ENCODE assay signal across 8 cellular contexts in the genomic region with DNA sequence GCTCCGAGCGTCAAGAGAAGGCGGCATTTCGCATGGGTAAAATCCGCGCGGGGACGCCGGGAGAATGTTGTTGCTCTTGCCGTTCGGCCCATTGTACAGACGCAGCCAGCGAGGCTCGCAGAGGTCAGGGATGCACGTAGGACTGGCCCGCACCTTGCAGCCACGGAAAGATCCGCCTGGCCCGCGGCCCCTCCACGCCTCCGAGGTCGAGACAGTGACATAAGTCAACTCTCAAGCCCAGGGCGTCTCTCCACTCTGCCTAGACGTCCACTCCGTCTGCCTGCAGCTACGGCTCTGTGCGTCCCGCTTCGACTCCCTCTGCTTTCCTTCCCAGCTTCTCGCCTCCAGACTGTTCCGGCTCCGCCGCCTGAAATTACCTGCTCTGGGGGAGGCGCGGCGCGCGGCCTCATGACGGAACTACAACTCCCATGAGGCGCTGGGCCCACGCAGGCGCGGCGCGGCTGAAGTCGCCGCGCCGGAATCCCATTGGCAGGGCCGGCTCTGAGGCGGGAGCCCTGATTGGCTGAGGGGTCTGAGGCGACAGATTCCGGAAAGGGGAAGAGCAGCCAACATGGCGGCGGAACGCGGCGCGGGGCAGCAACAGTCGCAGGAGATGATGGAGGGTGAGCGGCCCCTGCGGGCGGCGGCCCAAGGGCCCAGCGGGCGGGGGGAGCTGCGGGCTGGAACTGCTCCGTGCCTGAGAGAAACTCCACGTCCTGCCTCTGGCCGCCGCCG. TPM values are rescaled to one million over a fixed set of nuclear protein-coding genes. Genes with fewer than 3 reads are reported as not detected.
DNase-seq lines count a peak whose midpoint lies in the region; ATAC-seq and TF ChIP-seq lines count a peak whose summit lies in the region.

A gene with protein sequence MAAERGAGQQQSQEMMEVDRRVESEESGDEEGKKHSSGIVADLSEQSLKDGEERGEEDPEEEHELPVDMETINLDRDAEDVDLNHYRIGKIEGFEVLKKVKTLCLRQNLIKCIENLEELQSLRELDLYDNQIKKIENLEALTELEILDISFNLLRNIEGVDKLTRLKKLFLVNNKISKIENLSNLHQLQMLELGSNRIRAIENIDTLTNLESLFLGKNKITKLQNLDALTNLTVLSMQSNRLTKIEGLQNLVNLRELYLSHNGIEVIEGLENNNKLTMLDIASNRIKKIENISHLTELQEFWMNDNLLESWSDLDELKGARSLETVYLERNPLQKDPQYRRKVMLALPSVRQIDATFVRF (plus strand): TSS at position 543 of the 735 bp plus-strand sequence. CDS start 29 bp downstream, at position 572.

- H3K9me3 ChIP-seq in spleen, result no peaks in the 10 kb centered on the region

- WGBS in spleen, 5 donors, result 0 to 2% (median 1%) methylated on average over 35 to 73 of the region's 73 CpGs

- no peak for TF ChIP-seq CTCF in AG09309 (IDR thresholded peaks at IDR 0.05; ENCODE audit: control insufficient read depth, insufficient read depth, low read depth, low read length, missing control alignments)
- no peak for TF ChIP-seq CTCF in WTC11 (IDR thresholded peaks at IDR 0.05)
- TF ChIP-seq CTCF in cardiac fibroblast (IDR thresholded peaks at IDR 0.05; ENCODE audit: low read depth, low read length), result no peak
- peak in 10 of 11 experiments; percentile 15 to 73 (median 43) for TF ChIP-seq CTCF in spleen (IDR thresholded peaks at IDR 0.05 in 8 of 11, conservative IDR thresholded peaks at IDR 0.05 in 3 of 11)

- H3K4me3 ChIP-seq in AG09309 (ENCODE audit: control insufficient read depth, low read depth, low read length) (peak within 1 kb of the TSS; percentile 84), cardiac fibroblast (replicated peaks in 1 of 2; ENCODE audit: low read depth in 2 of 2, low read length in 2 of 2) (peak within 1 kb of the TSS; percentile 84 to 85), spleen (peak within 1 kb of the TSS; percentile 72 to 100 (median 98))

- H3K4me3 Mint-ChIP-seq in WTC11, result peak within 1 kb of the TSS; percentile 93

- H3K27me3 ChIP-seq in spleen (replicated peaks in 1 of 7), result no peaks in the 10 kb centered on the region

- H3K4me1 Mint-ChIP-seq in WTC11, result peaks cover 27% of the 10 kb centered on the region

- H3K36me3 Mint-ChIP-seq in WTC11, result no peaks in the 10 kb centered on the region; the same call in 1 of the 2 replicates

- peak in 2 of 3 donors; percentile 34 for TF ChIP-seq POLR2A in spleen (IDR thresholded peaks at IDR 0.05)

- H3K36me3 ChIP-seq in spleen, result peaks cover 0 to 23% (median 16%) of the 10 kb centered on the region in 6 donors

- H3K27me3 Mint-ChIP-seq in WTC11 (ENCODE audit: low read depth), result no peaks in the 10 kb centered on the region

- intact Hi-C loops in spleen (cut with DNase I; ENCODE audit: low total_unique reads), result loop anchor here (5.0 kb wide), 1 partner anchor 73 kb away; no protein-coding TSS in a partner anchor

- H3K9me3 Mint-ChIP-seq in WTC11, result no peaks in the 10 kb centered on the region

- peaks cover 12 to 48% (median 31%) of the 10 kb centered on the region in 6 donors for H3K4me1 ChIP-seq in spleen

- POLR2A ChIA-PET in WTC11 (lab: Charles Lee), result interaction anchor here (0.6 to 1.5 kb wide), 5 partner anchors 48 to 1124 kb away, joined by 3 to 7 read pairs (median 3); partner anchors contain the start of genes MTERF4 and SEPTIN2

- peak within 1 kb of the TSS; percentile 96 for H3K27ac Mint-ChIP-seq in WTC11

- DNase-seq in AG09309 (ENCODE audit: low read depth) (peak; percentile 55), NCI-H226 (peak; percentile 96), WTC11 (ENCODE audit: low spot score) (peak; percentile 97), cardiac fibroblast (ENCODE audit: low read depth in 2 of 2) (peak; percentile 93 to 94), iPS-NIHi7 (ENCODE audit: extremely low spot score) (peak; percentile 99), spleen (peak; percentile 98)

- CTCF ChIA-PET in WTC11 (lab: Charles Lee), result interaction anchor here (0.6 to 3.3 kb wide), 13 partner anchors 9 to 552 kb away, joined by 3 to 21 read pairs (median 4); partner anchors contain the start of genes HDLBP, ING5 and SEPTIN2

- ATAC-seq in GM18909 (IDR thresholded peaks at IDR 0.05; ENCODE audit: poor library complexity, unreplicated experiment) (peak; percentile 78), HG03175 (IDR thresholded peaks at IDR 0.05; ENCODE audit: unreplicated experiment) (peak; percentile 66), WTC11 (peak; percentile 79)

- peak within 1 kb of the TSS; percentile 55 to 92 (median 86) for H3K27ac ChIP-seq in spleen

TF ChIP-seq in WTC11, 78 proteins besides CTCF, POLR2A, EP300 and RAD21 (continues in another document):
- TF ChIP-seq SMAD4 (CRISPR knock-in tag; IDR thresholded peaks at IDR 0.05), result no peak
- no peak for TF ChIP-seq FOXJ3 (CRISPR knock-in tag; IDR thresholded peaks at IDR 0.05; ENCODE audit: borderline replicate concordance)
- TF ChIP-seq FOXP1 (CRISPR knock-in tag; IDR thresholded peaks at IDR 0.05; ENCODE audit: borderline replicate concordance), result peak; percentile 73; the same call in 1 of the 2 replicates
- TF ChIP-seq, protein P1, sequence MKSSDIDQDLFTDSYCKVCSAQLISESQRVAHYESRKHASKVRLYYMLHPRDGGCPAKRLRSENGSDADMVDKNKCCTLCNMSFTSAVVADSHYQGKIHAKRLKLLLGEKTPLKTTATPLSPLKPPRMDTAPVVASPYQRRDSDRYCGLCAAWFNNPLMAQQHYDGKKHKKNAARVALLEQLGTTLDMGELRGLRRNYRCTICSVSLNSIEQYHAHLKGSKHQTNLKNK (CRISPR knock-in tag; IDR thresholded peaks at IDR 0.05), result no peak
- peak; percentile 82 for TF ChIP-seq ZNF121 (CRISPR knock-in tag; IDR thresholded peaks at IDR 0.05)
- TF ChIP-seq, protein P2, sequence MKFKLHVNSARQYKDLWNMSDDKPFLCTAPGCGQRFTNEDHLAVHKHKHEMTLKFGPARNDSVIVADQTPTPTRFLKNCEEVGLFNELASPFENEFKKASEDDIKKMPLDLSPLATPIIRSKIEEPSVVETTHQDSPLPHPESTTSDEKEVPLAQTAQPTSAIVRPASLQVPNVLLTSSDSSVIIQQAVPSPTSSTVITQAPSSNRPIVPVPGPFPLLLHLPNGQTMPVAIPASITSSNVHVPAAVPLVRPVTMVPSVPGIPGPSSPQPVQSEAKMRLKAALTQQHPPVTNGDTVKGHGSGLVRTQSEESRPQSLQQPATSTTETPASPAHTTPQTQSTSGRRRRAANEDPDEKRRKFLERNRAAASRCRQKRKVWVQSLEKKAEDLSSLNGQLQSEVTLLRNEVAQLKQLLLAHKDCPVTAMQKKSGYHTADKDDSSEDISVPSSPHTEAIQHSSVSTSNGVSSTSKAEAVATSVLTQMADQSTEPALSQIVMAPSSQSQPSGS (CRISPR knock-in tag; IDR thresholded peaks at IDR 0.05; ENCODE audit: borderline replicate concordance, low read depth), result no peak
- no peak for TF ChIP-seq EMX1 (CRISPR knock-in tag; IDR thresholded peaks at IDR 0.05)
- no peak for TF ChIP-seq GRHL2 (CRISPR knock-in tag; IDR thresholded peaks at IDR 0.05; ENCODE audit: insufficient replicate concordance, severe bottlenecking)
- TF ChIP-seq ESRRA (CRISPR knock-in tag; IDR thresholded peaks at IDR 0.05; ENCODE audit: borderline replicate concordance), result no peak
- TF ChIP-seq HMGXB4 (CRISPR knock-in tag; IDR thresholded peaks at IDR 0.05), result peak; percentile 55; the same call in 1 of the 2 replicates
- 0 out of 2 replicates have a peak, but pooled peaks have one; percentile 39 for TF ChIP-seq JUN (CRISPR knock-in tag; IDR thresholded peaks at IDR 0.05)
- no peak for TF ChIP-seq TCF7 (CRISPR knock-in tag; IDR thresholded peaks at IDR 0.05; ENCODE audit: low read depth)
- TF ChIP-seq NR2C2 (CRISPR knock-in tag; IDR thresholded peaks at IDR 0.05), result no peak
- peak; percentile 56; the same call in 1 of the 2 replicates for TF ChIP-seq MYBL2 (CRISPR knock-in tag; IDR thresholded peaks at IDR 0.05)
- peak; percentile 69 for TF ChIP-seq PRDM15 (CRISPR knock-in tag; IDR thresholded peaks at IDR 0.05)

RNA-seq across cellular contexts. Expression of the gene that starts here (rescaled TPM):
- total RNA-seq in WTC11 (2021), result 44.0 to 49.1 TPM (median 49.0 TPM) in 3 replicates
- total RNA-seq in spleen, result 10 to 100 TPM; 36.1 to 89.3 (median 49.8) TPM
- polyA plus RNA-seq in spleen, result 10 to 100 TPM; 37.3 to 56.5 (median 47.9) TPM

Comparison
In these comparisons a context has a peak if more than half of its experiments do, and no peak if none do; other contexts are left out.
1. Peak in every context shown above with its lines: DNase-seq, ATAC-seq, H3K4me3 ChIP-seq and H3K27ac ChIP-seq.
2. CTCF ChIP-seq: peak in spleen (10 of 11); none in AG09309 (single experiment), WTC11 (single experiment) and cardiac fibroblast (single experiment).